In genomic region chr10:125263551-125263950, GRCh38 we compare ENCODE assay signal across 18 cellular contexts.
DNase-seq lines count a peak whose midpoint lies in the region; ATAC-seq and FAIRE-seq lines count a peak whose summit lies in the region.
"Had no signal": no experiment of that assay in that cellular context is flagged by ENCODE, and none has a peak within 500 bp of the region (broad histone marks: within the 10 kb centered on the region; RNA-seq: fewer than 3 reads in every experiment).

No MANE protein-coding gene starts in this region.

- FAIRE-seq in HTR-8/SVneo (lab: Jason Lieb, UNC), result no peak

- no peak for ATAC-seq in HG03439 (IDR thresholded peaks at IDR 0.05; ENCODE audit: unreplicated experiment)
- no peak for ATAC-seq in activated CD4-positive, CD25-positive, alpha-beta regulatory T cell treated with anti-CD3 and anti-CD28 coated beads, Interleukin-2, amount 50 U/mL, for 24 hours
- no peak for ATAC-seq in HG03025 (IDR thresholded peaks at IDR 0.05; ENCODE audit: low FRiP score, unreplicated experiment)
- ATAC-seq: activated T-helper 17 cell treated with anti-CD3 and anti-CD28 coated beads, Interleukin-2, amount 50 U/mL, for 72 hours had no signal

- DNase-seq in DMS53 (lab: John Stamatoyannopoulos, UW) (peak; percentile 54), HTR-8/SVneo (ENCODE audit: insufficient read length, low spot score) (peak; percentile 13), amniotic epithelial cell (ENCODE audit: low read depth) (peak; percentile 4), kidney glomerular epithelial cell (lab: John Stamatoyannopoulos, UW) (peak; percentile 31), SIG-M5 treated with dmso at 0.1 percent for 504 hours (lab: John Stamatoyannopoulos, UW; ENCODE audit: unreplicated experiment) (no peak)
- DNase-seq: AML-193, aorta, cortex of kidney, DMS 273 treated with DMSO at 0.1 percent for 48 hours, esophagus squamous epithelium, naive B cell, NCI-H187, NCI-H510A, stomach had no signal
